ENCODE assay signal across 1 cellular context in genomic region chr6:82704048-82704447, GRCh38.
A peak's percentile ranks its signal among the peaks of the same experiment; 100 is the strongest.
TF ChIP-seq lines count a peak whose summit lies in the region.

No MANE protein-coding gene starts in this region.

TF ChIP-seq in A549, 52 proteins besides CTCF, POLR2A, EP300 and RAD21 (continued from another document):
- TF ChIP-seq REST (IDR thresholded peaks at IDR 0.05) (no peak), ELK1 (IDR thresholded peaks at IDR 0.05; ENCODE audit: low read depth, low read length) (no peak), FOSL2 (IDR thresholded peaks at IDR 0.05) (no peak), FOSL2 (CRISPR knock-in tag; IDR thresholded peaks at IDR 0.05) (peak; percentile 49; the same call in 1 of the 2 replicates)
